20 cellular contexts compared by ENCODE assay signal in the genomic region with DNA sequence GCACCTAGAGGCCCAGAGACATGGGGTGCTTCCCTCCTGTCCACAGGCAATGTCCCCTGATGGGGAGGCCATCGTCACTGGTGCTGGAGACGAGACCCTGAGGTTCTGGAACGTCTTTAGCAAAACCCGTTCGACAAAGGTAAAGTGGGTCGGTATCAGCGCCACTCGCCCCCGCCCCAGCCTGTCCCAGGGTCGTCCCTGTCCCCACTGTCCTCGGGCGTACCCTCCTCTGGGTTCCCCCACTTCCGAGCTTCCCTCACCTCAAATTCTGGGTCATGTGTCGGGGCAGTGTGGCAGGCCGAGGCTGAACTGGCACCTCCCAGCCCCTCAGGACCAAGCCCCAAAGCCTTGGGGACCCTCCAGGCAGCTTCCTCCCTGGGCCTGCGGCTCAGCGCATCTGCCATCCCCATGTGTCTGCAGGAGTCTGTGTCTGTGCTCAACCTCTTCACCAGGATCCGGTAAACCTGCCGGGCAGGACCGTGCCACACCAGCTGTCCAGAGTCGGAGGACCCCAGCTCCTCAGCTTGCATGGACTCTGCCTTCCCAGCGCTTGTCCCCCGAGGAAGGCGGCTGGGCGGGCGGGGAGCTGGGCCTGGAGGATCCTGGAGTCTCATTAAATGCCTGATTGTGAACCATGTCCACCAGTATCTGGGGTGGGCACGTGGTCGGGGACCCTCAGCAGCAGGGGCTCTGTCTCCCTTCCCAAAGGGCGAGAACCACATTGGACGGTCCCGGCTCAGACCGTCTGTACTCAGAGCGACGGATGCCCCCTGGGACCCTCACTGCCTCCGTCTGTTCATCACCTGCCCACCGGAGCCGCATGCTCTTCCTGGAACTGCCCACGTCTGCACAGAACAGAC. TPM values are rescaled to one million over a fixed set of nuclear protein-coding genes. Genes with fewer than 3 reads are reported as not detected.
DNase-seq lines count a peak whose midpoint lies in the region; ATAC-seq and TF ChIP-seq lines count a peak whose summit lies in the region.
"Had no signal": no experiment of that assay in that cellular context is flagged by ENCODE, and none has a peak within 500 bp of the region (broad histone marks: within the 10 kb centered on the region; RNA-seq: fewer than 3 reads in every experiment).

No MANE protein-coding gene starts in this region.

- no peaks in the 10 kb centered on the region for H3K9me3 ChIP-seq in CD4-positive, alpha-beta T cell (ENCODE audit: control insufficient read depth, low read length)
- H3K9me3 ChIP-seq: HAP-1, SJSA1 had no signal

- CTCF ChIA-PET in CD4-positive, alpha-beta T cell (lab: Charles Lee) = no interaction called here

- no peak for ATAC-seq in CD4-positive, alpha-beta T cell (ENCODE audit: poor library complexity)
- ATAC-seq in central memory CD8-positive, alpha-beta T cell (replicated peaks; ENCODE audit: extremely low read depth, poor library complexity, severe bottlenecking) = no peak
- no peak for ATAC-seq in HG02938 (IDR thresholded peaks at IDR 0.05; ENCODE audit: unreplicated experiment)
- ATAC-seq: GM23338 had no signal

- intact Hi-C loops in CD4-positive, alpha-beta T cell (cut with DNase I, micrococcal nuclease) = no loop called here

- no peaks in the 10 kb centered on the region for H3K9me3 Mint-ChIP-seq in activated naive CD4-positive, alpha-beta T cell treated with anti-CD3 and anti-CD28 coated beads, Interleukin-2, amount 50 U/mL, for 24 hours
- H3K9me3 Mint-ChIP-seq in CD4-positive, alpha-beta T cell = no peaks in the 10 kb centered on the region
- no peaks in the 10 kb centered on the region for H3K9me3 Mint-ChIP-seq in central memory CD8-positive, alpha-beta T cell
- no peaks in the 10 kb centered on the region for H3K9me3 Mint-ChIP-seq in osteocyte (ENCODE audit: unreplicated experiment)
- H3K9me3 Mint-ChIP-seq: CD4-positive, CD25-positive, alpha-beta regulatory T cell had no signal

- H3K27me3 Mint-ChIP-seq in activated naive CD4-positive, alpha-beta T cell treated with anti-CD3 and anti-CD28 coated beads, Interleukin-2, amount 50 U/mL, for 24 hours = no peaks in the 10 kb centered on the region
- no peaks in the 10 kb centered on the region for H3K27me3 Mint-ChIP-seq in CD4-positive, alpha-beta T cell
- no peaks in the 10 kb centered on the region for H3K27me3 Mint-ChIP-seq in central memory CD8-positive, alpha-beta T cell
- H3K27me3 Mint-ChIP-seq in osteocyte (ENCODE audit: unreplicated experiment) = no peaks in the 10 kb centered on the region
- H3K27me3 Mint-ChIP-seq: CD4-positive, CD25-positive, alpha-beta regulatory T cell had no signal

- H3K27ac Mint-ChIP-seq in activated naive CD4-positive, alpha-beta T cell treated with anti-CD3 and anti-CD28 coated beads, Interleukin-2, amount 50 U/mL, for 24 hours = peak overlapping the region; percentile 62
- H3K27ac Mint-ChIP-seq in CD4-positive, alpha-beta T cell = peak overlapping the region; percentile 24
- peak overlapping the region; percentile 41 for H3K27ac Mint-ChIP-seq in central memory CD8-positive, alpha-beta T cell (ENCODE audit: low read depth)
- no peak overlapping the region for H3K27ac Mint-ChIP-seq in osteocyte (ENCODE audit: unreplicated experiment)
- H3K27ac Mint-ChIP-seq: GM23338 had no signal

- H3K36me3 Mint-ChIP-seq in activated naive CD4-positive, alpha-beta T cell treated with anti-CD3 and anti-CD28 coated beads, Interleukin-2, amount 50 U/mL, for 24 hours = peaks cover 5% of the 10 kb centered on the region
- H3K36me3 Mint-ChIP-seq in CD4-positive, alpha-beta T cell (ENCODE audit: low read depth) = peaks cover 52% of the 10 kb centered on the region
- H3K36me3 Mint-ChIP-seq in central memory CD8-positive, alpha-beta T cell (ENCODE audit: insufficient read depth) = peaks cover 33% of the 10 kb centered on the region
- peaks cover 27% of the 10 kb centered on the region for H3K36me3 Mint-ChIP-seq in osteocyte (ENCODE audit: unreplicated experiment)

- TF ChIP-seq CTCF in CD4-positive, alpha-beta T cell (IDR thresholded peaks at IDR 0.05) = no peak
- TF ChIP-seq CTCF in osteocyte (IDR thresholded peaks at IDR 0.05) = no peak

- no peak overlapping the region for H3K4me3 Mint-ChIP-seq in activated naive CD4-positive, alpha-beta T cell treated with anti-CD3 and anti-CD28 coated beads, Interleukin-2, amount 50 U/mL, for 24 hours
- H3K4me3 Mint-ChIP-seq in CD4-positive, alpha-beta T cell = no peak overlapping the region
- H3K4me3 Mint-ChIP-seq in central memory CD8-positive, alpha-beta T cell = no peak overlapping the region
- H3K4me3 Mint-ChIP-seq in osteocyte (ENCODE audit: unreplicated experiment) = no peak overlapping the region
- H3K4me3 Mint-ChIP-seq: CD4-positive, CD25-positive, alpha-beta regulatory T cell; GM23338 had no signal

- no peaks in the 10 kb centered on the region for H3K27me3 ChIP-seq in CD4-positive, alpha-beta T cell (ENCODE audit: control insufficient read depth, insufficient read depth, low read length)
- H3K27me3 ChIP-seq: SJSA1 had no signal

- no peak for DNase-seq in activated naive CD4-positive, alpha-beta T cell treated with Interleukin-2 at 50 U/mL for 16 hours
- peak in 1 of 10 experiments; percentile 4 for DNase-seq in CD4-positive, alpha-beta T cell
- no peak for DNase-seq in central memory CD8-positive, alpha-beta T cell (ENCODE audit: low spot score in 2 of 2)
- DNase-seq in osteocyte (ENCODE audit: extremely low spot score, unreplicated experiment) (peak; percentile 84), SHP77 (lab: John Stamatoyannopoulos, UW) (no peak), NCI-H2196 treated with DMSO at 0.1 percent for 48 hours (lab: John Stamatoyannopoulos, UW; ENCODE audit: unreplicated experiment) (no peak)
- DNase-seq: CD4-positive, CD25-positive, alpha-beta regulatory T cell; IMR-90; MV-4-11; NCI-H1105 treated with DMSO at 0.1 percent for 48 hours; NCI-H2029 treated with DMSO at 0.1 percent for 48 hours; NCI-H524 treated with DMSO at 0.1 percent for 48 hours; NCI-H82 had no signal

- H3K4me1 Mint-ChIP-seq in activated naive CD4-positive, alpha-beta T cell treated with anti-CD3 and anti-CD28 coated beads, Interleukin-2, amount 50 U/mL, for 24 hours = no peaks in the 10 kb centered on the region
- no peaks in the 10 kb centered on the region for H3K4me1 Mint-ChIP-seq in CD4-positive, alpha-beta T cell (ENCODE audit: low read depth)
- H3K4me1 Mint-ChIP-seq in central memory CD8-positive, alpha-beta T cell = no peaks in the 10 kb centered on the region
- peaks cover 9% of the 10 kb centered on the region for H3K4me1 Mint-ChIP-seq in osteocyte (ENCODE audit: unreplicated experiment)

- POLR2A ChIA-PET in CD4-positive, alpha-beta T cell (lab: Charles Lee) = no interaction called here

- no peak overlapping the region for H3K27ac ChIP-seq in CD4-positive, alpha-beta T cell (ENCODE audit: low read depth, low read length)
- H3K27ac ChIP-seq: SJSA1 had no signal

RNA-seq across cellular contexts. Expression of a gene that starts 4.4 kb away (rescaled TPM):
- total RNA-seq in CD4-positive, alpha-beta T cell = 1 to 10 TPM; 5.7 to 6.0 TPM
- total RNA-seq in osteocyte = 0.73 and 0.97 TPM in 2 replicates
- total RNA-seq: A172, Daoy, GM23338, IMR-90 had no signal

RNA-seq across cellular contexts. Expression of a gene that starts 22.8 kb away (rescaled TPM):
- 10 to 100 TPM; 62.5 to 65.0 TPM for total RNA-seq in CD4-positive, alpha-beta T cell
- total RNA-seq in osteocyte = 85.5 and 91.7 TPM in 2 replicates

RNA-seq across cellular contexts. Expression of a gene that starts 28.5 kb away (rescaled TPM):
- total RNA-seq in CD4-positive, alpha-beta T cell = 100 to 1,000 TPM; 109 to 116 TPM
- 45.3 and 49.5 TPM in 2 replicates for total RNA-seq in osteocyte

RNA-seq across cellular contexts. Expression of a gene that starts 34.1 kb away (rescaled TPM):
- total RNA-seq in CD4-positive, alpha-beta T cell = 1 to 10 TPM; 3.9 to 4.7 TPM
- 10.0 and 10.8 TPM in 2 replicates for total RNA-seq in osteocyte

RNA-seq across cellular contexts. Expression of a gene that starts 38.1 kb away (rescaled TPM):
- total RNA-seq in CD4-positive, alpha-beta T cell = 10 to 100 TPM; 34.3 to 36.6 TPM
- 74.1 and 81.4 TPM in 2 replicates for total RNA-seq in osteocyte
